Comparison of ENCODE assay signal across 9 cellular contexts in genomic region chr20:64119681-64120341, GRCh38. TPM values are rescaled to one million over a fixed set of nuclear protein-coding genes. Genes with fewer than 3 reads are reported as not detected.
DNase-seq lines count a peak whose midpoint lies in the region; ATAC-seq and TF ChIP-seq lines count a peak whose summit lies in the region.
"Had no signal": no experiment of that assay in that cellular context is flagged by ENCODE, and none has a peak within 500 bp of the region (broad histone marks: within the 10 kb centered on the region; RNA-seq: fewer than 3 reads in every experiment).

No MANE protein-coding gene starts in this region.

- peaks cover 18% of the 10 kb centered on the region for H3K27me3 Mint-ChIP-seq in activated CD4-positive, alpha-beta memory T cell treated with anti-CD3 and anti-CD28 coated beads, Interleukin-2, amount 10 ng/mL, durations not matched to agents 7 days and 5 days

- peak; percentile 35 for ATAC-seq in stimulated activated effector memory CD8-positive, alpha-beta T cell treated with anti-CD3 and anti-CD28 coated beads, Interleukin-12 subunit alpha, Interleukin-12 subunit beta, amount 100 ng/mL, for 72 hours
- ATAC-seq in HG03571 (IDR thresholded peaks at IDR 0.05; ENCODE audit: unreplicated experiment) = no peak

- H3K9me3 Mint-ChIP-seq in activated CD4-positive, alpha-beta memory T cell treated with anti-CD3 and anti-CD28 coated beads, Interleukin-2, amount 10 ng/mL, durations not matched to agents 7 days and 5 days = no peaks in the 10 kb centered on the region
- H3K9me3 Mint-ChIP-seq in stimulated activated effector memory CD8-positive, alpha-beta T cell treated with anti-CD3 and anti-CD28 coated beads, Interleukin-12 subunit alpha, Interleukin-12 subunit beta, amount 100 ng/mL, for 72 hours = no peaks in the 10 kb centered on the region

- H3K4me1 ChIP-seq in left ventricle myocardium inferior = no peaks in the 10 kb centered on the region

- no peak overlapping the region for H3K27ac ChIP-seq in left ventricle myocardium inferior (replicated peaks)

- no peaks in the 10 kb centered on the region for H3K36me3 ChIP-seq in left ventricle myocardium inferior

- H3K27ac Mint-ChIP-seq in activated CD4-positive, alpha-beta memory T cell treated with anti-CD3 and anti-CD28 coated beads, Interleukin-2, amount 10 ng/mL, durations not matched to agents 7 days and 5 days = no peak overlapping the region
- peak overlapping the region; percentile 89 for H3K27ac Mint-ChIP-seq in stimulated activated effector memory CD8-positive, alpha-beta T cell treated with anti-CD3 and anti-CD28 coated beads, Interleukin-12 subunit alpha, Interleukin-12 subunit beta, amount 100 ng/mL, for 72 hours

- POLR2A ChIA-PET in activated CD4-positive, alpha-beta memory T cell treated with anti-CD3 and anti-CD28 coated beads, Interleukin-2, amount 10 ng/mL, durations not matched to agents 7 days and 5 days (lab: Charles Lee) = interaction anchor here (0.6 to 2.5 kb wide), 5 partner anchors 36 to 413 kb away, joined by 3 to 10 read pairs (median 3); partner anchors contain the start of genes LKAAEAR1, OPRL1, RGS19 and SAMD10

- H3K27me3 ChIP-seq in left ventricle myocardium inferior (ENCODE audit: low read depth) = peaks cover 33% of the 10 kb centered on the region

- H3K9me3 ChIP-seq in left ventricle myocardium inferior (replicated peaks) = no peaks in the 10 kb centered on the region

- CTCF ChIA-PET in activated CD4-positive, alpha-beta memory T cell treated with anti-CD3 and anti-CD28 coated beads, Interleukin-2, amount 10 ng/mL, durations not matched to agents 7 days and 5 days (lab: Charles Lee) = interaction anchor here (0.6 to 4.2 kb wide), 9 partner anchors 11 to 582 kb away, joined by 3 to 34 read pairs (median 5); partner anchors contain the start of genes LKAAEAR1, OPRL1, PRPF6 and PTK6

- H3K4me3 ChIP-seq in left ventricle myocardium inferior = peak overlapping the region; percentile 29

- H3K4me3 Mint-ChIP-seq in activated CD4-positive, alpha-beta memory T cell treated with anti-CD3 and anti-CD28 coated beads, Interleukin-2, amount 10 ng/mL, durations not matched to agents 7 days and 5 days = peak overlapping the region; percentile 37
- H3K4me3 Mint-ChIP-seq in stimulated activated effector memory CD8-positive, alpha-beta T cell treated with anti-CD3 and anti-CD28 coated beads, Interleukin-12 subunit alpha, Interleukin-12 subunit beta, amount 100 ng/mL, for 72 hours = peak overlapping the region; percentile 65

- DNase-seq in SKM-1 treated with dmso at 0.1 percent for 144 hours (lab: John Stamatoyannopoulos, UW; ENCODE audit: unreplicated experiment) (peak; percentile 14), SKM-1 (lab: John Stamatoyannopoulos, UW; ENCODE audit: unreplicated experiment) (no peak), left ventricle myocardium inferior (no peak), dermis blood vessel endothelial cell (no peak), GDM1 (lab: John Stamatoyannopoulos, UW) (no peak)
- DNase-seq in activated CD4-positive, alpha-beta memory T cell treated with anti-CD3 and anti-CD28 coated beads, Interleukin-2, amount 10 ng/mL, durations not matched to agents 7 days and 5 days = no peak
- DNase-seq in stimulated activated effector memory CD8-positive, alpha-beta T cell treated with anti-CD3 and anti-CD28 coated beads, Interleukin-12 subunit alpha, Interleukin-12 subunit beta, amount 100 ng/mL, for 72 hours (ENCODE audit: low spot score in 2 of 2) = no peak

- intact Hi-C loops in left ventricle myocardium inferior (cut with micrococcal nuclease) = no loop called here

- peaks cover 10% of the 10 kb centered on the region for H3K4me1 Mint-ChIP-seq in activated CD4-positive, alpha-beta memory T cell treated with anti-CD3 and anti-CD28 coated beads, Interleukin-2, amount 10 ng/mL, durations not matched to agents 7 days and 5 days
- H3K4me1 Mint-ChIP-seq in stimulated activated effector memory CD8-positive, alpha-beta T cell treated with anti-CD3 and anti-CD28 coated beads, Interleukin-12 subunit alpha, Interleukin-12 subunit beta, amount 100 ng/mL, for 72 hours = peaks cover 10% of the 10 kb centered on the region

- H3K36me3 Mint-ChIP-seq in activated CD4-positive, alpha-beta memory T cell treated with anti-CD3 and anti-CD28 coated beads, Interleukin-2, amount 10 ng/mL, durations not matched to agents 7 days and 5 days (ENCODE audit: low read depth) = no peaks in the 10 kb centered on the region
- peaks cover 8% of the 10 kb centered on the region for H3K36me3 Mint-ChIP-seq in stimulated activated effector memory CD8-positive, alpha-beta T cell treated with anti-CD3 and anti-CD28 coated beads, Interleukin-12 subunit alpha, Interleukin-12 subunit beta, amount 100 ng/mL, for 72 hours

- no peak for TF ChIP-seq CTCF in left ventricle myocardium inferior (IDR thresholded peaks at IDR 0.05; ENCODE audit: borderline replicate concordance)

RNA-seq across cellular contexts. Expression of gene NPBWR2, which starts 12.4 kb away (rescaled TPM):
- not detected for total RNA-seq in activated CD4-positive, alpha-beta memory T cell treated with anti-CD3 and anti-CD28 coated beads, Interleukin-2, amount 10 ng/mL, durations not matched to agents 7 days and 5 days
- total RNA-seq in left ventricle myocardium inferior (not detected), dermis blood vessel endothelial cell (not detected in 2 replicates)
- total RNA-seq: lung microvascular endothelial cell had no signal

RNA-seq across cellular contexts. Expression of gene LKAAEAR1, which starts 35.6 kb away (rescaled TPM):
- under 1 TPM in 1 of 2 experiments, not detected in 1; 0.38 TPM for total RNA-seq in activated CD4-positive, alpha-beta memory T cell treated with anti-CD3 and anti-CD28 coated beads, Interleukin-2, amount 10 ng/mL, durations not matched to agents 7 days and 5 days
- not detected for total RNA-seq in left ventricle myocardium inferior
- not detected in 2 replicates for total RNA-seq in dermis blood vessel endothelial cell

RNA-seq across cellular contexts. Expression of gene OPRL1, which starts 39.9 kb away (rescaled TPM):
- total RNA-seq in activated CD4-positive, alpha-beta memory T cell treated with anti-CD3 and anti-CD28 coated beads, Interleukin-2, amount 10 ng/mL, durations not matched to agents 7 days and 5 days = 1 to 10 TPM; 1.2 to 1.6 TPM
- total RNA-seq in left ventricle myocardium inferior (0.52 TPM), dermis blood vessel endothelial cell (3.2 and 5.4 TPM in 2 replicates)

RNA-seq across cellular contexts. Expression of gene RGS19, which starts 40.5 kb away (rescaled TPM):
- 100 to 1,000 TPM; 119 to 122 TPM for total RNA-seq in activated CD4-positive, alpha-beta memory T cell treated with anti-CD3 and anti-CD28 coated beads, Interleukin-2, amount 10 ng/mL, durations not matched to agents 7 days and 5 days
- 6.1 TPM for total RNA-seq in left ventricle myocardium inferior
- total RNA-seq in dermis blood vessel endothelial cell = 29.3 and 44.6 TPM in 2 replicates

RNA-seq across cellular contexts. Expression of gene MYT1, which starts 44.4 kb away (rescaled TPM):
- total RNA-seq in activated CD4-positive, alpha-beta memory T cell treated with anti-CD3 and anti-CD28 coated beads, Interleukin-2, amount 10 ng/mL, durations not matched to agents 7 days and 5 days = not detected
- total RNA-seq in left ventricle myocardium inferior (0.11 TPM), dermis blood vessel endothelial cell (not detected in 2 replicates)
